In genomic region chr1:201149400-201149799, GRCh38 we compare ENCODE assay signal across 8 cellular contexts. TPM values are rescaled to one million over a fixed set of nuclear protein-coding genes. Genes with fewer than 3 reads are reported as not detected.
DNase-seq lines count a peak whose midpoint lies in the region; ATAC-seq and TF ChIP-seq lines count a peak whose summit lies in the region.

No MANE protein-coding gene starts in this region.

- H3K4me1 ChIP-seq in H9 (ENCODE audit: insufficient read depth, low read length) (no peaks in the 10 kb centered on the region), Peyer's patch (peaks cover 0 to 7% (median 3%) of the 10 kb centered on the region in 4 donors)

- H3K27me3 Mint-ChIP-seq in H9 (ENCODE audit: low read depth), result no peaks in the 10 kb centered on the region
- H3K27me3 Mint-ChIP-seq in effector memory CD8-positive, alpha-beta T cell, result no peaks in the 10 kb centered on the region

- H3K9me3 ChIP-seq in H9 (ENCODE audit: control insufficient read depth, low read depth, low read length), result no peaks in the 10 kb centered on the region
- no peaks in the 10 kb centered on the region for H3K9me3 ChIP-seq in Peyer's patch

- no peak overlapping the region for H3K14ac ChIP-seq in H9 (ENCODE audit: insufficient read depth, low read length)

- no peaks in the 10 kb centered on the region for H3K23me2 ChIP-seq in H9 (ENCODE audit: insufficient read length, low read depth, low read length, poor library complexity, severe bottlenecking)

- no peak overlapping the region for H3K4me3 Mint-ChIP-seq in H9
- H3K4me3 Mint-ChIP-seq in effector memory CD8-positive, alpha-beta T cell, result no peak overlapping the region

- H3K56ac ChIP-seq in H9 (ENCODE audit: insufficient read length, low read depth, low read length), result no peak overlapping the region

- H4K91ac ChIP-seq in H9 (ENCODE audit: insufficient read length, low read depth, low read length), result no peak overlapping the region

- H3K4me3 ChIP-seq in Peyer's patch, result no peak overlapping the region
- H3K4me3 ChIP-seq in fibroblast of villous mesenchyme (ENCODE audit: low read depth, low read length), result no peak overlapping the region

- peaks cover 2% of the 10 kb centered on the region for H3K79me1 ChIP-seq in H9 (ENCODE audit: insufficient read depth, low read depth, low read length, poor library complexity, severe bottlenecking)

- no peak overlapping the region for H3T11ph ChIP-seq in H9 (ENCODE audit: low read length)

- no peak overlapping the region for H2BK5ac ChIP-seq in H9 (ENCODE audit: insufficient read length, low read length)

- H3K23ac ChIP-seq in H9 (ENCODE audit: insufficient read length, low read depth, low read length), result no peak overlapping the region

- H3K36me3 Mint-ChIP-seq in H9 (ENCODE audit: insufficient read depth in 1 of 3, low read depth in 3 of 3), result peaks cover 47 to 87% (median 77%) of the 10 kb centered on the region in 3 experiments
- peaks cover 15% of the 10 kb centered on the region for H3K36me3 Mint-ChIP-seq in effector memory CD8-positive, alpha-beta T cell (ENCODE audit: insufficient read depth)

- DNase-seq in COLO829 (ENCODE audit: low spot score) (peak; percentile 73), H9 (no peak), Peyer's patch (peak in 1 of 3 donors; percentile 24), fibroblast of villous mesenchyme (ENCODE audit: low read depth) (peak; percentile 49), putamen (ENCODE audit: low spot score) (no peak)
- DNase-seq in effector memory CD8-positive, alpha-beta T cell, result no peak

- H3K79me2 ChIP-seq in H9 (ENCODE audit: insufficient read depth, low read length), result no peaks in the 10 kb centered on the region

- peaks cover 0 to 31% (median 0%) of the 10 kb centered on the region in 3 donors for H3K36me3 ChIP-seq in Peyer's patch

- WGBS in H9 (ENCODE audit: extremely low coverage, insufficient read length, low lambda C conversion rate), result no CpG with 5 or more reads among the region's 4 CpGs

- H3K9ac ChIP-seq in H9 (ENCODE audit: extremely low read depth, insufficient read length, low read length), result no peak overlapping the region

- TF ChIP-seq CTCF in H9 (conservative IDR thresholded peaks at IDR 0.05), result peak; percentile 55
- peak in 5 of 6 experiments; percentile 5 to 70 (median 67) for TF ChIP-seq CTCF in Peyer's patch (IDR thresholded peaks at IDR 0.05)
- TF ChIP-seq CTCF in fibroblast of villous mesenchyme (IDR thresholded peaks at IDR 0.05; ENCODE audit: insufficient read depth, low read depth, low read length), result peak; percentile 53

- H4K5ac ChIP-seq in H9 (ENCODE audit: insufficient read length, low read depth, low read length), result no peak overlapping the region

- no peak overlapping the region for H4K8ac ChIP-seq in H9 (replicated peaks; ENCODE audit: insufficient read length, low read depth, low read length)

- no peak for ATAC-seq in HG03135 (IDR thresholded peaks at IDR 0.05; ENCODE audit: unreplicated experiment)
- no peak for ATAC-seq in effector memory CD8-positive, alpha-beta T cell (replicated peaks)
- no peak for ATAC-seq in GM21367 (IDR thresholded peaks at IDR 0.05; ENCODE audit: unreplicated experiment)

- no peak overlapping the region for H2AFZ ChIP-seq in H9 (ENCODE audit: low read length)

- H2BK12ac ChIP-seq in H9 (ENCODE audit: insufficient read length, low read depth, low read length), result no peak overlapping the region

- H2BK20ac ChIP-seq in H9 (ENCODE audit: low read depth, low read length, poor library complexity, severe bottlenecking), result no peak overlapping the region

- peaks cover 2% of the 10 kb centered on the region for H4K20me1 ChIP-seq in H9 (ENCODE audit: control insufficient read depth, insufficient read depth, insufficient read length)

- H3K27me3 ChIP-seq in H9 (ENCODE audit: insufficient read depth, low read length), result no peaks in the 10 kb centered on the region
- H3K27me3 ChIP-seq in Peyer's patch, result no peaks in the 10 kb centered on the region

- no peak overlapping the region for H2BK120ac ChIP-seq in H9 (ENCODE audit: low read depth, low read length, poor library complexity, severe bottlenecking)

- H3K4me2 ChIP-seq in H9 (ENCODE audit: insufficient read depth, insufficient read length, low read length), result no peak overlapping the region

- H2BK15ac ChIP-seq in H9 (ENCODE audit: low read depth, low read length), result no peak overlapping the region

- H2AK5ac ChIP-seq in H9 (ENCODE audit: insufficient read length, low read length), result no peak overlapping the region

- no peak overlapping the region for H3K18ac ChIP-seq in H9 (ENCODE audit: insufficient read length, low read depth, low read length)

- peaks cover 11 to 12% of the 10 kb centered on the region in 2 experiments for H3K4me1 Mint-ChIP-seq in H9
- H3K4me1 Mint-ChIP-seq in effector memory CD8-positive, alpha-beta T cell (ENCODE audit: low read depth in 2 of 2), result peaks cover 9 to 20% of the 10 kb centered on the region in 2 donors

- no peaks in the 10 kb centered on the region for H3K9me3 Mint-ChIP-seq in H9
- H3K9me3 Mint-ChIP-seq in effector memory CD8-positive, alpha-beta T cell, result no peaks in the 10 kb centered on the region

- no peak overlapping the region for H3K27ac Mint-ChIP-seq in H9
- no peak overlapping the region for H3K27ac Mint-ChIP-seq in effector memory CD8-positive, alpha-beta T cell

- TF ChIP-seq POLR2A in Peyer's patch (IDR thresholded peaks at IDR 0.05), result no peak

- H3K27ac ChIP-seq in H9 (ENCODE audit: insufficient read length, low read depth, low read length) (no peak overlapping the region), Peyer's patch (no peak overlapping the region)

- H3K4ac ChIP-seq in H9 (ENCODE audit: low read depth, low read length), result no peak overlapping the region

RNA-seq across cellular contexts. Expression of gene TMEM9, which starts 4.9 kb away (rescaled TPM):
- total RNA-seq in H9 (2021), result 86.4 and 93.4 TPM in 2 replicates
- 10 to 100 TPM; 20.6 to 32.3 (median 27.1) TPM for total RNA-seq in Peyer's patch
- total RNA-seq in fibroblast of villous mesenchyme, result 41.2 and 52.2 TPM in 2 replicates

RNA-seq across cellular contexts. Expression of gene ASCL5, which starts 22.4 kb away (rescaled TPM):
- total RNA-seq in H9 (2021) (0.15 and 0.31 TPM in 2 replicates), Peyer's patch (not detected), fibroblast of villous mesenchyme (not detected in 2 replicates)

RNA-seq across cellular contexts. Expression of gene CACNA1S, which starts 37.2 kb away (rescaled TPM):
- total RNA-seq in H9 (2021) (0.04 TPM in 1 of 2 replicates, not detected in the other), Peyer's patch (not detected), fibroblast of villous mesenchyme (not detected in 2 replicates)

RNA-seq across cellular contexts. Expression of gene IGFN1, which starts 41.2 kb away (rescaled TPM):
- total RNA-seq in H9 (2021) (not detected in 2 replicates), Peyer's patch (not detected), fibroblast of villous mesenchyme (under 0.01 TPM in 2 replicates)

Comparison
In these comparisons a context has a peak if more than half of its experiments do, and no peak if none do; other contexts are left out.
1. DNase-seq: peak in COLO829 (single experiment) and fibroblast of villous mesenchyme (single experiment); none in H9 (single experiment), effector memory CD8-positive, alpha-beta T cell (0 of 3) and putamen (single experiment).
2. Peak in every context shown above with its lines, with median percentiles within 50 percentile points of each other: CTCF ChIP-seq.